1 cellular context compared by ENCODE assay signal in the genomic region with DNA sequence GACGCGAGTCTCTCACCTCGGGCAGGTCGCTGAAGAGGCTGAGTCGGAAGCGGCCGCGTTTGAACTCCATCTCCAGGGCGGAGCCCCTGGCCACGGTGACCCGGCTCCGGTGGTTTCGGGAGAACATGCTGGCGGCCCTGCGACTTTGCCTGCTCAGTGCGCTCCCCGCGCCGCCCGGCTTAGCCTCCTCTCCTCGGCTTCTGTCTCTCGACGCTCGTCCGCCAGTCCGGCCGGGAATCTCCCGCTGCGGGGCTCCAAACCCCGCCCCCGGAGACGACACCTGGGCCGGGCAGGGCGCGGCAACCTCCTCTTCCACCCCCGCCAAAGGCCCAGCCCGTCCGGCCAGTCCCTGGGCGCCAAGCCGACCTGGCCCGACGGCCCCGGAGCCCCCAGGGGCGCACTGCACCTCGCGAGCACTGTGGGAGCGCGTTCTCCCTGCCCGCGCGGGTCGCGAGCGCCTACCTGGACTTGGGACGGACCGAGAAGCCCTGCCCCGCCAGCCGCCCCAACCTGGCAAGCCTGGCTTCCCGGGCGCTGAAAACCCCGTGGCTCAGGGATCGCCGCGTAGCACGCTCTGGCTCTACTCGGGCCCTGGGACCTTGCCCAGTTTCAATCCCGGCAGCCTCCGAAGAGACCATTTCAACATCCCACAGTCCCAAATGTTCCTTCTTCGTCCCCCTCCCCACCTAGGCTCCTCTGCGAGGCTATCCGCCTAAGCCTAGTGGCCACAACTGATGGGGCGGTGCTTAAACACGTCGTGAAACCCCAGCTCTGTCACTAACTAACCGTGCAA.
TF ChIP-seq lines count a peak whose summit lies in the region.

A gene with protein sequence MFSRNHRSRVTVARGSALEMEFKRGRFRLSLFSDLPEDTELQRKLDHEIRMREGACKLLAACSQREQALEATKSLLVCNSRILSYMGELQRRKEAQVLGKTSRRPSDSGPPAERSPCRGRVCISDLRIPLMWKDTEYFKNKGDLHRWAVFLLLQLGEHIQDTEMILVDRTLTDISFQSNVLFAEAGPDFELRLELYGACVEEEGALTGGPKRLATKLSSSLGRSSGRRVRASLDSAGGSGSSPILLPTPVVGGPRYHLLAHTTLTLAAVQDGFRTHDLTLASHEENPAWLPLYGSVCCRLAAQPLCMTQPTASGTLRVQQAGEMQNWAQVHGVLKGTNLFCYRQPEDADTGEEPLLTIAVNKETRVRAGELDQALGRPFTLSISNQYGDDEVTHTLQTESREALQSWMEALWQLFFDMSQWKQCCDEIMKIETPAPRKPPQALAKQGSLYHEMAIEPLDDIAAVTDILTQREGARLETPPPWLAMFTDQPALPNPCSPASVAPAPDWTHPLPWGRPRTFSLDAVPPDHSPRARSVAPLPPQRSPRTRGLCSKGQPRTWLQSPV (minus strand): TSS at position 248 of the 793 bp plus-strand sequence. CDS start 121 bp downstream, at position 127.

TF ChIP-seq in HepG2, 621 proteins besides CTCF, POLR2A, EP300 and RAD21 (continues in another document):
- TF ChIP-seq CEBPB (IDR thresholded peaks at IDR 0.05; ENCODE audit: borderline replicate concordance, low read depth, low read length) (peak; percentile 24; the same call in 1 of the 2 replicates), ZNF34 (CRISPR knock-in tag; IDR thresholded peaks at IDR 0.05; ENCODE audit: borderline replicate concordance) (peak; percentile 93), ARNTL (CRISPR knock-in tag; IDR thresholded peaks at IDR 0.05) (peak; percentile 79), DNMT1 (CRISPR knock-in tag; IDR thresholded peaks at IDR 0.05) (peak; percentile 86), ZNF543 (CRISPR knock-in tag; IDR thresholded peaks at IDR 0.05) (peak; percentile 91), MED13 (CRISPR knock-in tag; IDR thresholded peaks at IDR 0.05) (peak; percentile 84; the same call in 1 of the 2 replicates), STAT5B (CRISPR knock-in tag; IDR thresholded peaks at IDR 0.05) (no peak; the same call in 1 of the 2 replicates), ZNF776 (CRISPR knock-in tag; IDR thresholded peaks at IDR 0.05) (peak; percentile 64; the same call in 1 of the 2 replicates), TAF15 (IDR thresholded peaks at IDR 0.05; ENCODE audit: low read depth, low read length, poor library complexity, severe bottlenecking) (peak; percentile 8), ZNF224 (CRISPR knock-in tag; IDR thresholded peaks at IDR 0.05) (peak; percentile 23; the same call in 1 of the 2 replicates), SOX5 (CRISPR knock-in tag; IDR thresholded peaks at IDR 0.05; ENCODE audit: borderline replicate concordance) (peak; percentile 58), HMGA1 (CRISPR knock-in tag; conservative IDR thresholded peaks at IDR 0.05) (no peak), TSC22D2 (CRISPR knock-in tag; IDR thresholded peaks at IDR 0.05; ENCODE audit: borderline replicate concordance) (peak; percentile 94; the same call in 1 of the 2 replicates), NFE2L2 (IDR thresholded peaks at IDR 0.05; ENCODE audit: low read length) (no peak), ZFX (CRISPR knock-in tag; IDR thresholded peaks at IDR 0.05; ENCODE audit: low read depth) (peak; percentile 91), ZNF264 (CRISPR knock-in tag; IDR thresholded peaks at IDR 0.05) (no peak; the same call in 1 of the 2 replicates), ZNF180 (CRISPR knock-in tag; IDR thresholded peaks at IDR 0.05; ENCODE audit: borderline replicate concordance, low read depth) (peak; percentile 78; the same call in 1 of the 2 replicates), ZNF33B (CRISPR knock-in tag; IDR thresholded peaks at IDR 0.05) (peak; percentile 72; the same call in 1 of the 2 replicates), KDM2A (CRISPR knock-in tag; IDR thresholded peaks at IDR 0.05; ENCODE audit: borderline replicate concordance, low read depth) (peak; percentile 77), ZNF367 (CRISPR knock-in tag; IDR thresholded peaks at IDR 0.05; ENCODE audit: borderline replicate concordance) (peak; percentile 16; the same call in 1 of the 2 replicates)
- TF ChIP-seq, protein P1, sequence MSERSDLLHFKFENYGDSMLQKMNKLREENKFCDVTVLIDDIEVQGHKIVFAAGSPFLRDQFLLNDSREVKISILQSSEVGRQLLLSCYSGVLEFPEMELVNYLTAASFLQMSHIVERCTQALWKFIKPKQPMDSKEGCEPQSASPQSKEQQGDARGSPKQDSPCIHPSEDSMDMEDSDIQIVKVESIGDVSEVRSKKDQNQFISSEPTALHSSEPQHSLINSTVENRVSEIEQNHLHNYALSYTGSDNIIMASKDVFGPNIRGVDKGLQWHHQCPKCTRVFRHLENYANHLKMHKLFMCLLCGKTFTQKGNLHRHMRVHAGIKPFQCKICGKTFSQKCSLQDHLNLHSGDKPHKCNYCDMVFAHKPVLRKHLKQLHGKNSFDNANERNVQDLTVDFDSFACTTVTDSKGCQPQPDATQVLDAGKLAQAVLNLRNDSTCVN (CRISPR knock-in tag; IDR thresholded peaks at IDR 0.05; ENCODE audit: borderline replicate concordance): 0 out of 2 replicates have a peak, but pooled peaks have one; percentile 59
- TF ChIP-seq, protein P2, sequence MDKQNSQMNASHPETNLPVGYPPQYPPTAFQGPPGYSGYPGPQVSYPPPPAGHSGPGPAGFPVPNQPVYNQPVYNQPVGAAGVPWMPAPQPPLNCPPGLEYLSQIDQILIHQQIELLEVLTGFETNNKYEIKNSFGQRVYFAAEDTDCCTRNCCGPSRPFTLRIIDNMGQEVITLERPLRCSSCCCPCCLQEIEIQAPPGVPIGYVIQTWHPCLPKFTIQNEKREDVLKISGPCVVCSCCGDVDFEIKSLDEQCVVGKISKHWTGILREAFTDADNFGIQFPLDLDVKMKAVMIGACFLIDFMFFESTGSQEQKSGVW (CRISPR knock-in tag; IDR thresholded peaks at IDR 0.05; ENCODE audit: borderline replicate concordance): peak; percentile 92
- TF ChIP-seq, protein P3, sequence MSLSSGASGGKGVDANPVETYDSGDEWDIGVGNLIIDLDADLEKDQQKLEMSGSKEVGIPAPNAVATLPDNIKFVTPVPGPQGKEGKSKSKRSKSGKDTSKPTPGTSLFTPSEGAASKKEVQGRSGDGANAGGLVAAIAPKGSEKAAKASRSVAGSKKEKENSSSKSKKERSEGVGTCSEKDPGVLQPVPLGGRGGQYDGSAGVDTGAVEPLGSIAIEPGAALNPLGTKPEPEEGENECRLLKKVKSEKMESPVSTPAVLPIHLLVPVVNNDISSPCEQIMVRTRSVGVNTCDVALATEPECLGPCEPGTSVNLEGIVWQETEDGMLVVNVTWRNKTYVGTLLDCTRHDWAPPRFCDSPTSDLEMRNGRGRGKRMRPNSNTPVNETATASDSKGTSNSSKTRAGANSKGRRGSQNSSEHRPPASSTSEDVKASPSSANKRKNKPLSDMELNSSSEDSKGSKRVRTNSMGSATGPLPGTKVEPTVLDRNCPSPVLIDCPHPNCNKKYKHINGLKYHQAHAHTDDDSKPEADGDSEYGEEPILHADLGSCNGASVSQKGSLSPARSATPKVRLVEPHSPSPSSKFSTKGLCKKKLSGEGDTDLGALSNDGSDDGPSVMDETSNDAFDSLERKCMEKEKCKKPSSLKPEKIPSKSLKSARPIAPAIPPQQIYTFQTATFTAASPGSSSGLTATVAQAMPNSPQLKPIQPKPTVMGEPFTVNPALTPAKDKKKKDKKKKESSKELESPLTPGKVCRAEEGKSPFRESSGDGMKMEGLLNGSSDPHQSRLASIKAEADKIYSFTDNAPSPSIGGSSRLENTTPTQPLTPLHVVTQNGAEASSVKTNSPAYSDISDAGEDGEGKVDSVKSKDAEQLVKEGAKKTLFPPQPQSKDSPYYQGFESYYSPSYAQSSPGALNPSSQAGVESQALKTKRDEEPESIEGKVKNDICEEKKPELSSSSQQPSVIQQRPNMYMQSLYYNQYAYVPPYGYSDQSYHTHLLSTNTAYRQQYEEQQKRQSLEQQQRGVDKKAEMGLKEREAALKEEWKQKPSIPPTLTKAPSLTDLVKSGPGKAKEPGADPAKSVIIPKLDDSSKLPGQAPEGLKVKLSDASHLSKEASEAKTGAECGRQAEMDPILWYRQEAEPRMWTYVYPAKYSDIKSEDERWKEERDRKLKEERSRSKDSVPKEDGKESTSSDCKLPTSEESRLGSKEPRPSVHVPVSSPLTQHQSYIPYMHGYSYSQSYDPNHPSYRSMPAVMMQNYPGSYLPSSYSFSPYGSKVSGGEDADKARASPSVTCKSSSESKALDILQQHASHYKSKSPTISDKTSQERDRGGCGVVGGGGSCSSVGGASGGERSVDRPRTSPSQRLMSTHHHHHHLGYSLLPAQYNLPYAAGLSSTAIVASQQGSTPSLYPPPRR (CRISPR knock-in tag; IDR thresholded peaks at IDR 0.05; ENCODE audit: borderline replicate concordance): peak; percentile 61; the same call in 1 of the 2 replicates
- TF ChIP-seq, protein P4, sequence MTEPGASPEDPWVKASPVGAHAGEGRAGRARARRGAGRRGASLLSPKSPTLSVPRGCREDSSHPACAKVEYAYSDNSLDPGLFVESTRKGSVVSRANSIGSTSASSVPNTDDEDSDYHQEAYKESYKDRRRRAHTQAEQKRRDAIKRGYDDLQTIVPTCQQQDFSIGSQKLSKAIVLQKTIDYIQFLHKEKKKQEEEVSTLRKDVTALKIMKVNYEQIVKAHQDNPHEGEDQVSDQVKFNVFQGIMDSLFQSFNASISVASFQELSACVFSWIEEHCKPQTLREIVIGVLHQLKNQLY (CRISPR knock-in tag; IDR thresholded peaks at IDR 0.05): no peak; the same call in 1 of the 2 replicates
- TF ChIP-seq, protein P5, sequence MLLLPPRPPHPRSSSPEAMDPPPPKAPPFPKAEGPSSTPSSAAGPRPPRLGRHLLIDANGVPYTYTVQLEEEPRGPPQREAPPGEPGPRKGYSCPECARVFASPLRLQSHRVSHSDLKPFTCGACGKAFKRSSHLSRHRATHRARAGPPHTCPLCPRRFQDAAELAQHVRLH (CRISPR knock-in tag; IDR thresholded peaks at IDR 0.05; ENCODE audit: borderline replicate concordance, low read depth): no peak; the same call in 1 of the 2 replicates
- TF ChIP-seq, protein P6, sequence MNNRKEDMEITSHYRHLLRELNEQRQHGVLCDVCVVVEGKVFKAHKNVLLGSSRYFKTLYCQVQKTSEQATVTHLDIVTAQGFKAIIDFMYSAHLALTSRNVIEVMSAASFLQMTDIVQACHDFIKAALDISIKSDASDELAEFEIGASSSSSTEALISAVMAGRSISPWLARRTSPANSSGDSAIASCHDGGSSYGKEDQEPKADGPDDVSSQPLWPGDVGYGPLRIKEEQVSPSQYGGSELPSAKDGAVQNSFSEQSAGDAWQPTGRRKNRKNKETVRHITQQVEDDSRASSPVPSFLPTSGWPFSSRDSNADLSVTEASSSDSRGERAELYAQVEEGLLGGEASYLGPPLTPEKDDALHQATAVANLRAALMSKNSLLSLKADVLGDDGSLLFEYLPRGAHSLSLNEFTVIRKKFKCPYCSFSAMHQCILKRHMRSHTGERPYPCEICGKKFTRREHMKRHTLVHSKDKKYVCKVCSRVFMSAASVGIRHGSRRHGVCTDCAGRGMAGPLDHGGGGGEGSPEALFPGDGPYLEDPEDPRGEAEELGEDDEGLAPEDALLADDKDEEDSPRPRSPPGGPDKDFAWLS (CRISPR knock-in tag; IDR thresholded peaks at IDR 0.05; ENCODE audit: borderline replicate concordance): no peak
- TF ChIP-seq, protein P7, sequence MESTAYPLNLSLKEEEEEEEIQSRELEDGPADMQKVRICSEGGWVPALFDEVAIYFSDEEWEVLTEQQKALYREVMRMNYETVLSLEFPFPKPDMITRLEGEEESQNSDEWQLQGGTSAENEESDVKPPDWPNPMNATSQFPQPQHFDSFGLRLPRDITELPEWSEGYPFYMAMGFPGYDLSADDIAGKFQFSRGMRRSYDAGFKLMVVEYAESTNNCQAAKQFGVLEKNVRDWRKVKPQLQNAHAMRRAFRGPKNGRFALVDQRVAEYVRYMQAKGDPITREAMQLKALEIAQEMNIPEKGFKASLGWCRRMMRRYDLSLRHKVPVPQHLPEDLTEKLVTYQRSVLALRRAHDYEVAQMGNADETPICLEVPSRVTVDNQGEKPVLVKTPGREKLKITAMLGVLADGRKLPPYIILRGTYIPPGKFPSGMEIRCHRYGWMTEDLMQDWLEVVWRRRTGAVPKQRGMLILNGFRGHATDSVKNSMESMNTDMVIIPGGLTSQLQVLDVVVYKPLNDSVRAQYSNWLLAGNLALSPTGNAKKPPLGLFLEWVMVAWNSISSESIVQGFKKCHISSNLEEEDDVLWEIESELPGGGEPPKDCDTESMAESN (CRISPR knock-in tag; conservative IDR thresholded peaks at IDR 0.05): peak; percentile 92
- TF ChIP-seq, protein P8, sequence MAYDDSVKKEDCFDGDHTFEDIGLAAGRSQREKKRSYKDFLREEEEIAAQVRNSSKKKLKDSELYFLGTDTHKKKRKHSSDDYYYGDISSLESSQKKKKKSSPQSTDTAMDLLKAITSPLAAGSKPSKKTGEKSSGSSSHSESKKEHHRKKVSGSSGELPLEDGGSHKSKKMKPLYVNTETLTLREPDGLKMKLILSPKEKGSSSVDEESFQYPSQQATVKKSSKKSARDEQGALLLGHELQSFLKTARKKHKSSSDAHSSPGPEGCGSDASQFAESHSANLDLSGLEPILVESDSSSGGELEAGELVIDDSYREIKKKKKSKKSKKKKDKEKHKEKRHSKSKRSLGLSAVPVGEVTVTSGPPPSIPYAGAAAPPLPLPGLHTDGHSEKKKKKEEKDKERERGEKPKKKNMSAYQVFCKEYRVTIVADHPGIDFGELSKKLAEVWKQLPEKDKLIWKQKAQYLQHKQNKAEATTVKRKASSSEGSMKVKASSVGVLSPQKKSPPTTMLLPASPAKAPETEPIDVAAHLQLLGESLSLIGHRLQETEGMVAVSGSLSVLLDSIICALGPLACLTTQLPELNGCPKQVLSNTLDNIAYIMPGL (CRISPR knock-in tag; IDR thresholded peaks at IDR 0.05; ENCODE audit: borderline replicate concordance in 1 of 2, low read depth in 1 of 2): peak in 1 of 2 experiments; percentile 84
- TF ChIP-seq, protein P9, sequence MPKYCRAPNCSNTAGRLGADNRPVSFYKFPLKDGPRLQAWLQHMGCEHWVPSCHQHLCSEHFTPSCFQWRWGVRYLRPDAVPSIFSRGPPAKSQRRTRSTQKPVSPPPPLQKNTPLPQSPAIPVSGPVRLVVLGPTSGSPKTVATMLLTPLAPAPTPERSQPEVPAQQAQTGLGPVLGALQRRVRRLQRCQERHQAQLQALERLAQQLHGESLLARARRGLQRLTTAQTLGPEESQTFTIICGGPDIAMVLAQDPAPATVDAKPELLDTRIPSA (CRISPR knock-in tag; IDR thresholded peaks at IDR 0.05; ENCODE audit: borderline replicate concordance): peak; percentile 67
